Comparison of ENCODE assay signal across 28 cellular contexts in the genomic region with DNA sequence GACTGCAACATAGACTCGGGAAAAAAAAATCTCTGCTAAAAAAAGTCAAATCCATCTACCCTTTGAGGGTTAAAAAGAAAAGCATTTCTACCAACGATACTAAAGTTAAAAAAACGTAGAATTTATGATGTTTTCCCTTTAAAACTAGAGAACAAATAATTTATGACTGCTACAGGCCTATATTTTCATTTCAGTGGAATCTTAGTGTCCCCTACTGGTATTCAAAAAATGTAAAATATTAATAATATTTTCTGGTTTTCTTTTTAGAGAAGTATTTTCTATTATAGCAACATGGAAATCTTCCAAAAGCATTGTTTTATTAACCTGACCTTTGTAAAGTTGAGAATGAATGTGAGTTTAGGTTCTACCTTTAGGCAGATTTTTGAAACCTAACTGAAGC.
"Had no signal": no experiment of that assay in that cellular context is flagged by ENCODE, and none has a peak within 500 bp of the region (broad histone marks: within the 10 kb centered on the region; RNA-seq: fewer than 3 reads in every experiment).

No MANE protein-coding gene starts in this region.

- DNase-seq: activated B cell treated with CpG ODN at 0.5 μM for 24 hours; activated CD4-positive, alpha-beta T cell treated with anti-CD3 and anti-CD28 coated beads, Interleukin-2, amount 50 U/mL, for 1 hour; activated CD8-positive, alpha-beta T cell treated with anti-CD3 and anti-CD28 coated beads for 36 hours; activated naive CD4-positive, alpha-beta T cell; activated T-cell treated with anti-CD3 and anti-CD28 coated beads, Interleukin-2, amount 50 U/mL, for 4 hours; adrenal gland; aorta; body of pancreas; effector memory CD8-positive, alpha-beta T cell; foreskin fibroblast; heart left ventricle; hypothalamus; immature natural killer cell; kidney; left colon; mammary epithelial cell; naive B cell; nephron progenitor cell; ovary; small intestine; stimulated activated CD4-positive, alpha-beta T cell treated with anti-CD3 and anti-CD28 coated beads, Interleukin-4, amount 100 ng/mL, for 24 hours; stimulated activated naive CD8-positive, alpha-beta T cell treated with anti-CD3 and anti-CD28 coated beads, Interleukin-15, amount 100 ng/mL, for 72 hours; substantia nigra; T-helper 2 cell; uterus had no signal

- ATAC-seq: activated CD8-positive, alpha-beta T cell treated with anti-CD3 and anti-CD28 coated beads for 36 hours; activated T-cell treated with anti-CD3 and anti-CD28 coated beads, Interleukin-2, amount 50 U/mL, for 4 hours; body of pancreas; effector memory CD8-positive, alpha-beta T cell; esophagus mucosa; heart left ventricle; left colon; sciatic nerve; stimulated activated memory B cell treated with anti-CD40 and anti-IgM and Interleukin-4, amounts not matched to agents 10 μg/mL and 1 μg/mL and 100 μg/mL, for 72 hours; stimulated activated naive CD8-positive, alpha-beta T cell treated with anti-CD3 and anti-CD28 coated beads, Interleukin-15, amount 100 ng/mL, for 72 hours had no signal
